In the genomic region with DNA sequence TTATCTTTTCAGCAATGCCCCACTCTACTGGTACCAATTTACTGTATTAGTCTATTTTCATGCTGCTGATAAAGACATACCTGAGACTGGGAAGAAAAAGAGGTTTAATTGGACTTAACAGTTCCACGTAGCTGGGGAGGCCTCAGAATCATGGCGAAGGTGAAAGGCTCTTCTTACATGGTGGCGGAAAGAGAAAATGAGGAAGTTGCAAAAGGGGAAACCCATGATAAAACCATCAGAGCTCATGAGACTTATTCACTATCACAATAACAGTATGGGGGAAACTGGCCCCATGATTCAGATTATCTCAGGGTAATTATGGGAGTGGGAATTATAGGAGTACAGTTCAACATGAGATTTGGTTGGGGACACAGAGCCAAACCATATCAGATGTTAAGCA, we compare ENCODE assay signal across 7 cellular contexts.
A peak's percentile ranks its signal among the peaks of the same experiment; 100 is the strongest.
DNase-seq lines count a peak whose midpoint lies in the region; ATAC-seq, FAIRE-seq and TF ChIP-seq lines count a peak whose summit lies in the region.
"Not testable (repeated sequence)": the region's sequence is repeated elsewhere in the genome, so short reads cannot be mapped to it uniquely, and the experiment has no call there.

No MANE protein-coding gene starts in this region.

- POLR2A ChIA-PET in activated B cell treated with CpG ODN at 0.5 μM for 24 hours (lab: Charles Lee), result interaction anchor here (1.2 kb wide), 1 partner anchor 118 kb away, joined by 4 read pairs; no protein-coding TSS in a partner anchor

- not testable (repeated sequence) for H3K36me3 ChIP-seq in OCI-LY3 (replicated peaks; ENCODE audit: low read depth, low read length)

- H3K27me3 Mint-ChIP-seq in IgD-negative memory B cell, activated B cell treated with CpG ODN at 0.5 μM for 24 hours: not testable (repeated sequence)

- H3K79me2 ChIP-seq in OCI-LY3 (ENCODE audit: low read length), result not testable (repeated sequence)

- peak overlapping the region; percentile 44; the same call in 1 of the 2 replicates for H3K9ac ChIP-seq in OCI-LY3 (ENCODE audit: low read length)

- peak overlapping the region; percentile 58 for H3K4me2 ChIP-seq in OCI-LY3 (ENCODE audit: low read length)

- not testable (repeated sequence) for TF ChIP-seq CTCF in OCI-LY3 (IDR thresholded peaks at IDR 0.05; ENCODE audit: low read depth, low read length); activated B cell treated with CpG ODN at 0.5 μM for 24 hours (IDR thresholded peaks at IDR 0.05)

- H3K4me3 Mint-ChIP-seq in IgD-negative memory B cell, result peak overlapping the region in 3 of 4 donors; percentile 15 to 69 (median 20)
- peak overlapping the region; percentile 71 for H3K4me3 Mint-ChIP-seq in activated B cell treated with CpG ODN at 0.5 μM for 24 hours

- peak overlapping the region; percentile 4; the same call in 1 of the 2 replicates for H2AFZ ChIP-seq in OCI-LY3 (ENCODE audit: low read depth, low read length)

- peaks cover 5 to 13% (median 7%) of the 10 kb centered on the region in 3 donors for H3K4me1 Mint-ChIP-seq in IgD-negative memory B cell
- H3K4me1 Mint-ChIP-seq in activated B cell treated with CpG ODN at 0.5 μM for 24 hours, result peaks cover 23% of the 10 kb centered on the region

- H3K4me3 ChIP-seq in OCI-LY3 (ENCODE audit: low read length), result peak overlapping the region; percentile 57

- FAIRE-seq in GM18507 (lab: Jason Lieb, UNC), result peak; percentile 66

- not testable (repeated sequence) for H3K9me3 Mint-ChIP-seq in IgD-negative memory B cell, activated B cell treated with CpG ODN at 0.5 μM for 24 hours

- intact Hi-C loops in activated B cell treated with CpG ODN at 0.5 μM for 24 hours (cut with micrococcal nuclease), result loop anchor here (2.0 to 5.0 kb wide), 3 partner anchors 83 to 957 kb away; a partner anchor contains a TSS

- H3K4me1 ChIP-seq in OCI-LY3 (ENCODE audit: low read length), result peaks cover 21% of the 10 kb centered on the region

- H3K27me3 ChIP-seq in OCI-LY3 (ENCODE audit: low read depth, low read length), result not testable (repeated sequence)

- CTCF ChIA-PET in activated B cell treated with CpG ODN at 0.5 μM for 24 hours (lab: Charles Lee), result interaction anchor here (1.0 to 3.1 kb wide), 5 partner anchors 15 to 312 kb away, joined by 3 to 11 read pairs (median 5); no protein-coding TSS in a partner anchor

- not testable (repeated sequence) for H3K36me3 Mint-ChIP-seq in IgD-negative memory B cell; activated B cell treated with CpG ODN at 0.5 μM for 24 hours (ENCODE audit: low read depth)

- H3K27ac ChIP-seq in OCI-LY3 (ENCODE audit: low read length), result peak overlapping the region; percentile 59

- H3K27ac Mint-ChIP-seq in IgD-negative memory B cell (peak overlapping the region; percentile 26 to 94 (median 45)), activated B cell treated with CpG ODN at 0.5 μM for 24 hours (peak overlapping the region; percentile 93)

- DNase-seq in GM18507 (ENCODE audit: extremely low spot score, insufficient read length, low read depth); activated B cell treated with CpG ODN at 0.5 μM for 24 hours: not testable (repeated sequence)

- peak; percentile 94 for ATAC-seq in GM19351 (IDR thresholded peaks at IDR 0.05; ENCODE audit: unreplicated experiment)
- ATAC-seq in GM21529 (IDR thresholded peaks at IDR 0.05; ENCODE audit: unreplicated experiment), result peak; percentile 80
- peak; percentile 72 for ATAC-seq in HG02885 (IDR thresholded peaks at IDR 0.05; ENCODE audit: poor library complexity, unreplicated experiment)
- ATAC-seq in activated B cell treated with CpG ODN at 0.5 μM for 24 hours (ENCODE audit: low read depth), result peak; percentile 96

- not testable (repeated sequence) for H3K9me3 ChIP-seq in OCI-LY3 (ENCODE audit: insufficient read depth, low read length)

- not testable (repeated sequence) for H4K20me1 ChIP-seq in OCI-LY3 (ENCODE audit: insufficient read depth, low read length)
